ENCODE assay signal across 8 cellular contexts in the genomic region with DNA sequence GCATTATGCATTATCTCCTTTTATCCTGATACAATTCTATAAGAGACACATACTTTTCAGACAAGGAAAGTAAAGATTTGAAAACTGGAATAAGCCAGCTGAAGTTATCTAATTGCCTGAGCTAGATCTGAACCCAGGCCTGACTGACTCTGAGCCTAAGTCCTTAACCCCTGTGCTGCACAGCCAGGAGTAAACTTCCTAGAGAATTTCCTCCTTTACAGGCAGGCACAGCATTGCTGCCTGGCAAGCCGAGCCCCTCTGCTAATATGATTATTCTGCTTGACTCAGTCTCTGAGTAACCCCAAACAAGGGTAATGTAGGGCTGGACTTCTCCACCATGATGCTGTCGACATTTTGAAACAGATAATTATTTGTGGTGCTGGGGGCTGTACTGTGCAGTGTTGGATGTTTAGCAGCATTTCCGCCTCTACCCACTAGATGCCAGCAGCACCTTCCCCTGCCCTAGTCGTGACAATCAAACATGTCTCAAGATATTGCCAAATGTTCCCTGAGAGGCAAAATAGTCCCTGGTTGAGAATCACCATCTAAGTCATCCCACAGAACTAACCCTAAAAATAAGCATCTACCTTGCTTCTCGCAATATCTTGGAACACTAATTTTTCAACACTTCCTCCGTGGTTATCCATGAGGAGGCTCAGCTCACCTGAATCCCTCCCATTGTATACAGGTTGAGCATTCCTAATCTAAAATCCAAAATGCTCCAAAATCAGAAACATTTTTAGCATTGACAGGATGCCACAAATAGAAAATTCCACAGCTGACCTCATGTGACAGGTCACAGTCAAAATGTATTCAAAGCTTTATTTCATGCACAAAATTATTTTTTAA. TPM values are rescaled to one million over a fixed set of nuclear protein-coding genes. Genes with fewer than 3 reads are reported as not detected.
A peak's percentile ranks its signal among the peaks of the same experiment; 100 is the strongest.
DNase-seq lines count a peak whose midpoint lies in the region; ATAC-seq and TF ChIP-seq lines count a peak whose summit lies in the region.

No MANE protein-coding gene starts in this region.

- H3K9me3 ChIP-seq in AG04450 (ENCODE audit: control insufficient read depth, insufficient read depth, low read length) (no peaks in the 10 kb centered on the region), right lobe of liver (no peaks in the 10 kb centered on the region), thoracic aorta (no peaks in the 10 kb centered on the region)

- ATAC-seq in right lobe of liver: peak; percentile 94 to 98 (median 96)
- no peak for ATAC-seq in thoracic aorta (ENCODE audit: insufficient number of reproducible peaks, low FRiP score, low read depth)

- POLR2A ChIA-PET in AG04450 (lab: Yijun Ruan, JAX): no interaction called here

- peaks cover 2% of the 10 kb centered on the region for H3K27me3 ChIP-seq in AG04450 (ENCODE audit: control insufficient read depth, insufficient read depth, low read length)
- no peaks in the 10 kb centered on the region for H3K27me3 ChIP-seq in right lobe of liver
- H3K27me3 ChIP-seq in thoracic aorta (replicated peaks; ENCODE audit: insufficient read depth): no peaks in the 10 kb centered on the region

- peak; percentile 95 for TF ChIP-seq RAD21 in Ishikawa (IDR thresholded peaks at IDR 0.05; ENCODE audit: low read depth)

- CTCF ChIA-PET in AG04450 (lab: Charles Lee): interaction anchor here (0.6 to 2.5 kb wide), 12 partner anchors 9 to 1420 kb away, joined by 3 to 20 read pairs (median 6); no protein-coding TSS in a partner anchor

- no peak for DNase-seq in AG04450 (ENCODE audit: low read depth, low spot score)
- DNase-seq in SKM-1 treated with dmso at 0.1 percent for 144 hours (lab: John Stamatoyannopoulos, UW; ENCODE audit: unreplicated experiment): peak; percentile 22
- DNase-seq in choroid plexus epithelial cell (ENCODE audit: low read depth): peak; percentile 75
- DNase-seq in right lobe of liver: no peak
- no peak for DNase-seq in thoracic aorta (ENCODE audit: low spot score)
- DNase-seq in KG1 (lab: John Stamatoyannopoulos, UW): no peak

- 25% methylated on average over 5 of the region's 6 CpGs for WGBS in right lobe of liver (ENCODE audit: insufficient coverage, low coverage, low lambda C conversion rate, missing lambda C conversion rate)

- TF ChIP-seq CTCF in AG04450 (IDR thresholded peaks at IDR 0.05; ENCODE audit: low read depth, low read length) (peak; percentile 77), GM12872 (IDR thresholded peaks at IDR 0.05; ENCODE audit: insufficient read depth, low read depth, low read length) (peak; percentile 80), choroid plexus epithelial cell (conservative IDR thresholded peaks at IDR 0.05; ENCODE audit: low read depth, low read length) (peak; percentile 84), right lobe of liver (IDR thresholded peaks at IDR 0.05) (peak; percentile 68 to 79 (median 78)), thoracic aorta (IDR thresholded peaks at IDR 0.05) (peak; percentile 45)

- H3K36me3 ChIP-seq in right lobe of liver (no peaks in the 10 kb centered on the region), thoracic aorta (no peaks in the 10 kb centered on the region)

- H3K27ac ChIP-seq in AG04450 (ENCODE audit: low read depth, low read length): no peak overlapping the region
- no peak overlapping the region for H3K27ac ChIP-seq in right lobe of liver
- no peak overlapping the region for H3K27ac ChIP-seq in thoracic aorta

- no peak for TF ChIP-seq EP300 in Ishikawa (IDR thresholded peaks at IDR 0.05; ENCODE audit: borderline replicate concordance)

- TF ChIP-seq POLR2A in right lobe of liver (IDR thresholded peaks at IDR 0.05): no peak

- H3K4me3 ChIP-seq in AG04450 (ENCODE audit: low read depth, low read length) (no peak overlapping the region), choroid plexus epithelial cell (ENCODE audit: low read depth, low read length) (no peak overlapping the region), right lobe of liver (no peak overlapping the region), thoracic aorta (no peak overlapping the region)

- intact Hi-C loops in right lobe of liver (cut with DNase I): no loop called here

- no peaks in the 10 kb centered on the region for H3K4me1 ChIP-seq in right lobe of liver
- H3K4me1 ChIP-seq in thoracic aorta (ENCODE audit: control insufficient read depth in 1 of 2, low read depth in 2 of 2): no peaks in the 10 kb centered on the region

TF ChIP-seq in Ishikawa, 13 proteins besides CTCF, POLR2A, EP300 and RAD21:
- TF ChIP-seq CEBPB (IDR thresholded peaks at IDR 0.05) (peak; percentile 38; the same call in 1 of the 2 replicates), TCF12 (IDR thresholded peaks at IDR 0.05; ENCODE audit: low read depth) (no peak), YY1 (IDR thresholded peaks at IDR 0.05; ENCODE audit: low read depth) (no peak), EGR1 (IDR thresholded peaks at IDR 0.05) (no peak)

RNA-seq across cellular contexts. Expression of a gene that starts 18.5 kb away (rescaled TPM):
- 2.0 and 2.1 TPM in 2 replicates for polyA plus RNA-seq in AG04450 (2011; rRNA removed)
- 2.0 and 2.4 TPM in 2 replicates for polyA minus RNA-seq in AG04450 (2011; rRNA and poly(A)+ RNA removed)
- total RNA-seq in right lobe of liver (under 1 TPM in 4 of 6 experiments, not detected in 2; 0.17 to 0.80 (median 0.37) TPM), thoracic aorta (not detected)

RNA-seq across cellular contexts. Expression of a gene that starts 50.2 kb away (rescaled TPM):
- polyA plus RNA-seq in AG04450 (2011; rRNA removed): 2.6 and 3.3 TPM in 2 replicates
- 2.4 and 2.7 TPM in 2 replicates for polyA minus RNA-seq in AG04450 (2011; rRNA and poly(A)+ RNA removed)
- 10 to 100 TPM in 1 of 6 experiments, 1 to 10 TPM in 5; 5.0 to 14.6 (median 8.4) TPM for total RNA-seq in right lobe of liver
- total RNA-seq in thoracic aorta: 1 to 10 TPM; 3.4 to 5.1 TPM

Comparison
In these comparisons a context has a peak if more than half of its experiments do, and no peak if none do; other contexts are left out.
1. DNase-seq: peak in SKM-1 treated with dmso at 0.1 percent for 144 hours (single experiment) and choroid plexus epithelial cell (single experiment); none in AG04450 (single experiment), right lobe of liver (0 of 3), thoracic aorta (single experiment) and KG1 (single experiment).
2. Peak in every context shown above with its lines, with median percentiles within 50 percentile points of each other: CTCF ChIP-seq.